Comparison of ENCODE assay signal across 10 cellular contexts in genomic region chr19:51607077-51607476, GRCh38.
A peak's percentile ranks its signal among the peaks of the same experiment; 100 is the strongest.
DNase-seq lines count a peak whose midpoint lies in the region; ATAC-seq and TF ChIP-seq lines count a peak whose summit lies in the region.
"Had no signal": no experiment of that assay in that cellular context is flagged by ENCODE, and none has a peak within 500 bp of the region (broad histone marks: within the 10 kb centered on the region; RNA-seq: fewer than 3 reads in every experiment).

No MANE protein-coding gene starts in this region.

- ATAC-seq in GM19452 (IDR thresholded peaks at IDR 0.05; ENCODE audit: unreplicated experiment) = peak; percentile 96
- ATAC-seq in HG03108 (IDR thresholded peaks at IDR 0.05; ENCODE audit: unreplicated experiment) = peak; percentile 96

- H3K27ac ChIP-seq in brain microvascular endothelial cell = no peak overlapping the region
- H3K27ac ChIP-seq: KMS-11 had no signal

- TF ChIP-seq CTCF in GM12865 (IDR thresholded peaks at IDR 0.05; ENCODE audit: insufficient read depth, low read depth, low read length, missing control alignments) = no peak
- no peak for TF ChIP-seq CTCF in brain microvascular endothelial cell (IDR thresholded peaks at IDR 0.05; ENCODE audit: low read depth, low read length, missing control alignments)

- in situ Hi-C loops in brain microvascular endothelial cell (cut with HindIII; ENCODE audit: low pct_ligation_motif_present, low sequenced_read_pairs) = no loop called here

- DNase-seq in GM12865 (ENCODE audit: low read depth) = peak; percentile 98
- peak; percentile 58 to 62 for DNase-seq in activated T-cell treated with anti-CD3 and anti-CD28 coated beads, Interleukin-2, amount 50 U/mL, for 48 hours
- DNase-seq in brain microvascular endothelial cell = no peak
- DNase-seq in cerebellar cortex (ENCODE audit: low spot score) = no peak
- DNase-seq in NCI-H345 (lab: John Stamatoyannopoulos, UW) = no peak
- no peak for DNase-seq in retina
- DNase-seq: mammary epithelial cell had no signal

- H3K4me3 ChIP-seq in GM12865 (ENCODE audit: low read depth, low read length) (no peak overlapping the region), brain microvascular endothelial cell (ENCODE audit: low read depth, low read length) (no peak overlapping the region)

- H3K27me3 ChIP-seq in brain microvascular endothelial cell (replicated peaks) = no peaks in the 10 kb centered on the region

- no peaks in the 10 kb centered on the region for H3K36me3 ChIP-seq in brain microvascular endothelial cell (replicated peaks)

Comparison
In these comparisons a context has a peak if more than half of its experiments do, and no peak if none do; other contexts are left out.
1. DNase-seq: peak in GM12865 (single experiment) and activated T-cell treated with anti-CD3 and anti-CD28 coated beads, Interleukin-2, amount 50 U/mL, for 48 hours (2 of 2); none in brain microvascular endothelial cell (single experiment), cerebellar cortex (single experiment), NCI-H345 (single experiment) and retina (single experiment).